ENCODE assay signal across 1 cellular context in the genomic region with DNA sequence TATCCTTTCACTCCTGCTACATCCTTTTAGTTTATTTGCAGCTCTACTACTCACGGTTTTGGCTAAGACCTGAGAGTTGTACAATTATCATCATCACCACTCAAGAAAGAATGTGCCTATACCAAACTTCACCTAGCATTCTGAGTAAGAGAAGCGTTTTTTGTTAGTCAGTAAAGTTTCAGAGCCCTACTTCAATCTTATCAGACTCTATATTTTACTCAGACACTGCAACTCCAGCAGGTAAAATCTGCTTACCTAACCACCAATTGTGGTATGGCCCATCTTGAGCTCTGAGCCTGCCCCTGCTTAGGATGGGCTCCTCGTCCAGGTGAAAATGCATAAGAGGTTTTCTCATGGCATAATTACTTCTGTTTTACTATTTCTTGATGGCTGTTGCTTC.
TF ChIP-seq lines count a peak whose summit lies in the region.

No MANE protein-coding gene starts in this region.

TF ChIP-seq in HepG2, 621 proteins besides CTCF, POLR2A, EP300 and RAD21:
- no peak for TF ChIP-seq PAX8 (CRISPR knock-in tag; IDR thresholded peaks at IDR 0.05; ENCODE audit: borderline replicate concordance)
- no peak for TF ChIP-seq ZNF282 (IDR thresholded peaks at IDR 0.05; ENCODE audit: partially characterized antibody)
- TF ChIP-seq ZNF577 (CRISPR knock-in tag; IDR thresholded peaks at IDR 0.05; ENCODE audit: borderline replicate concordance, low read depth), result no peak
- TF ChIP-seq, protein P1, sequence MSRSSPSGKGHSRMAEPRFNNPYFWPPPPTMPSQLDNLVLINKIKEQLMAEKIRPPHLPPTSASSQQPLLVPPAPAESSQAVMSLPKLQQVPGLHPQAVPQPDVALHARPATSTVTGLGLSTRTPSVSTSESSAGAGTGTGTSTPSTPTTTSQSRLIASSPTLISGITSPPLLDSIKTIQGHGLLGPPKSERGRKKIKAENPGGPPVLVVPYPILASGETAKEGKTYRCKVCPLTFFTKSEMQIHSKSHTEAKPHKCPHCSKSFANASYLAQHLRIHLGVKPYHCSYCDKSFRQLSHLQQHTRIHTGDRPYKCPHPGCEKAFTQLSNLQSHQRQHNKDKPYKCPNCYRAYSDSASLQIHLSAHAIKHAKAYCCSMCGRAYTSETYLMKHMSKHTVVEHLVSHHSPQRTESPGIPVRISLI (CRISPR knock-in tag; IDR thresholded peaks at IDR 0.05; ENCODE audit: borderline replicate concordance), result no peak
- no peak for TF ChIP-seq ZNF383 (CRISPR knock-in tag; IDR thresholded peaks at IDR 0.05; ENCODE audit: borderline replicate concordance)
- TF ChIP-seq FOXA1 (IDR thresholded peaks at IDR 0.05), result no peak
- no peak for TF ChIP-seq FOXA1 (CRISPR knock-in tag; IDR thresholded peaks at IDR 0.05)
